Comparison of ENCODE assay signal across 17 cellular contexts in the genomic region with DNA sequence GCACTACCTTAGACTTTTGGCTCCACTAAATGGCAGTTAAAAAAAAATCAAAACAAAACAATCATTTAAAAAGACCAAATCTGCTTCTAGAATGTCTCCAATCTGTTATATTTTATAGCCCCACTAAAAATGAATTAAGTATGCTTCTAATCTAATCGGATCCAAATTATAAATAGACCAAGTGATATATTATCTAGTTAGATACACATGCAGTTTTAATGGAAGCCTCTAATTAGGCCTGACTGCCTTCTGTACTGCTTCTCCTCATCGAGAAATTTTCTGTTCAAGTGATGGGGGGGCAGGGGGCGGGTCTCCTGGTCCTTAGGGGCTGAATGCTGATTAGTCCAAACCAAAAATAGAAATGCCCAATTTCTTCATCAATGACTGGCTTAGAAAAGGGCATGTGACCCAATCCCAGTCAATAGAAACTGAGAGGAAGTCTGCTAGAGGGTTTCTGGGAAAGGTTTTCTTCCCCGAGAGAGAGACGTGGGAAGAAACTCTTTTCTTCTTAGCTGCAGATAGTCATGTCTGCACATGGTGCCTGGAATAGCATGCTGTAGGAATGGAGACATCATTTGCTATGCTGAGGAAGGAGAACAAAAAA. TPM values are rescaled to one million over a fixed set of nuclear protein-coding genes. Genes with fewer than 3 reads are reported as not detected.
DNase-seq lines count a peak whose midpoint lies in the region; ATAC-seq and TF ChIP-seq lines count a peak whose summit lies in the region.
"Had no signal": no experiment of that assay in that cellular context is flagged by ENCODE, and none has a peak within 500 bp of the region (broad histone marks: within the 10 kb centered on the region; RNA-seq: fewer than 3 reads in every experiment).

No MANE protein-coding gene starts in this region.

- peak overlapping the region in 8 of 10 donors; percentile 18 to 99 (median 52) for H3K27ac ChIP-seq in heart right ventricle
- peak overlapping the region; percentile 39 to 53 (median 48) for H3K27ac ChIP-seq in gastroesophageal sphincter
- peak overlapping the region; percentile 5 for H3K27ac ChIP-seq in vagina
- H3K27ac ChIP-seq in A673 (ENCODE audit: low read depth, low read length, poor library complexity, severe bottlenecking): no peak overlapping the region
- H3K27ac ChIP-seq in breast epithelium: no peak overlapping the region
- H3K27ac ChIP-seq: lower lobe of right lung, SK-N-MC had no signal

- peaks cover 0 to 84% (median 61%) of the 10 kb centered on the region in 9 donors for H3K4me1 ChIP-seq in heart right ventricle
- H3K4me1 ChIP-seq in gastroesophageal sphincter: peaks cover 4 to 89% (median 12%) of the 10 kb centered on the region in 3 donors
- peaks cover 33% of the 10 kb centered on the region for H3K4me1 ChIP-seq in vagina
- H3K4me1 ChIP-seq in A673 (ENCODE audit: insufficient read depth, low read length, poor library complexity, severe bottlenecking): peaks cover 7% of the 10 kb centered on the region
- H3K4me1 ChIP-seq in breast epithelium: peaks cover 0 to 6% of the 10 kb centered on the region in 2 donors

- TF ChIP-seq CTCF in heart right ventricle (IDR thresholded peaks at IDR 0.05): no peak
- TF ChIP-seq CTCF in gastroesophageal sphincter (IDR thresholded peaks at IDR 0.05): no peak
- no peak for TF ChIP-seq CTCF in vagina (IDR thresholded peaks at IDR 0.05)
- no peak for TF ChIP-seq CTCF in A673 (conservative IDR thresholded peaks at IDR 0.05; ENCODE audit: low read depth, low read length)
- TF ChIP-seq CTCF in breast epithelium (IDR thresholded peaks at IDR 0.05): no peak

- intact Hi-C loops in heart right ventricle (cut with DNase I) (no loop called here), cardiac septum (cut with DNase I) (loop anchor here (5.0 kb wide), 1 partner anchor 140 kb away; no protein-coding TSS in a partner anchor), vagina (cut with DNase I) (no loop called here), A673 (cut with micrococcal nuclease; ENCODE audit: unreplicated experiment) (no loop called here), breast epithelium (cut with DNase I; ENCODE audit: low total_unique reads) (no loop called here)

- 39 to 44% methylated on average over 5 of the region's 5 CpGs for WGBS in heart right ventricle, 2 donors
- WGBS in gastroesophageal sphincter (ENCODE audit: low coverage in 1 of 2), 2 donors: 17 to 41% methylated on average over 4 to 5 of the region's 5 CpGs

- CTCF ChIA-PET in A673 (lab: Charles Lee): no interaction called here

- TF ChIP-seq POLR2A in gastroesophageal sphincter (IDR thresholded peaks at IDR 0.05) (no peak), vagina (IDR thresholded peaks at IDR 0.05) (no peak), breast epithelium (IDR thresholded peaks at IDR 0.05) (no peak)

- TF ChIP-seq EP300 in gastroesophageal sphincter (IDR thresholded peaks at IDR 0.05): no peak

- POLR2A ChIA-PET in A673 (lab: Charles Lee; ENCODE audit: low non-redundant PET): no interaction called here

- peaks cover 0 to 15% (median 0%) of the 10 kb centered on the region in 9 donors for H3K36me3 ChIP-seq in heart right ventricle
- peaks cover 0 to 5% of the 10 kb centered on the region in 2 donors for H3K36me3 ChIP-seq in gastroesophageal sphincter
- H3K36me3 ChIP-seq in vagina: peaks cover 0 to 8% of the 10 kb centered on the region in 2 donors
- no peaks in the 10 kb centered on the region for H3K36me3 ChIP-seq in A673 (ENCODE audit: insufficient read depth, low read length, poor library complexity, severe bottlenecking)
- H3K36me3 ChIP-seq in breast epithelium: no peaks in the 10 kb centered on the region
- H3K36me3 ChIP-seq: lower lobe of right lung had no signal

- H3K9me3 ChIP-seq in heart right ventricle (no peaks in the 10 kb centered on the region), gastroesophageal sphincter (no peaks in the 10 kb centered on the region), vagina (no peaks in the 10 kb centered on the region), A673 (ENCODE audit: low read depth, low read length, poor library complexity, severe bottlenecking) (no peaks in the 10 kb centered on the region), breast epithelium (no peaks in the 10 kb centered on the region)
- H3K9me3 ChIP-seq: lower lobe of right lung had no signal

- ATAC-seq in heart right ventricle (peak in 7 of 8 donors; percentile 19 to 43 (median 28)), gastroesophageal sphincter (no peak)
- ATAC-seq: lower lobe of right lung; natural killer cell; sciatic nerve; stimulated activated memory B cell treated with anti-CD40 and anti-IgM and Interleukin-4, amounts not matched to agents 10 μg/mL and 1 μg/mL and 100 μg/mL, for 72 hours had no signal

- no TSS peak for BruUV-seq in A673 (replicated peaks; lab: Mats Ljungman, UMichigan)

- H3K4me3 ChIP-seq in heart right ventricle: peak overlapping the region in 1 of 10 donors; percentile 15
- H3K4me3 ChIP-seq in gastroesophageal sphincter: no peak overlapping the region
- no peak overlapping the region for H3K4me3 ChIP-seq in vagina
- H3K4me3 ChIP-seq in A673 (ENCODE audit: low read depth, low read length, poor library complexity, severe bottlenecking): no peak overlapping the region
- H3K4me3 ChIP-seq in breast epithelium: no peak overlapping the region
- H3K4me3 ChIP-seq: lower lobe of right lung, SK-N-MC had no signal

- no peaks in the 10 kb centered on the region for H3K27me3 ChIP-seq in heart right ventricle
- no peaks in the 10 kb centered on the region for H3K27me3 ChIP-seq in gastroesophageal sphincter
- H3K27me3 ChIP-seq in vagina: no peaks in the 10 kb centered on the region
- no peaks in the 10 kb centered on the region for H3K27me3 ChIP-seq in A673 (replicated peaks; ENCODE audit: insufficient read depth, low read depth, low read length, poor library complexity)
- H3K27me3 ChIP-seq in breast epithelium: no peaks in the 10 kb centered on the region

- no peak for DNase-seq in heart right ventricle
- DNase-seq in cardiac septum (ENCODE audit: low spot score): no peak
- DNase-seq in SK-N-DZ (ENCODE audit: low spot score): peak; percentile 25
- DNase-seq in vagina (ENCODE audit: extremely low spot score in 2 of 2): no peak
- DNase-seq in A673 (ENCODE audit: low spot score): no peak
- DNase-seq in stimulated activated CD4-positive, alpha-beta T cell treated with anti-CD3 and anti-CD28 coated beads, Interleukin-1b, Interleukin-23, amount 100 ng/mL, for 48 hours: no peak
- DNase-seq in breast epithelium (ENCODE audit: low spot score in 2 of 2): no peak
- DNase-seq: activated effector memory CD4-positive, alpha-beta T cell treated with Interleukin-2 at 50 U/mL for 16 hours; GF-D8; IMR-90; lower lobe of right lung; natural killer cell; NCI-H1694 treated with DMSO at 0.1 percent for 48 hours had no signal

RNA-seq across cellular contexts. Expression of gene SESN1, which starts 6.9 kb away (rescaled TPM):
- 10 to 100 TPM; 30.4 to 62.8 (median 37.7) TPM for total RNA-seq in heart right ventricle
- polyA plus RNA-seq in heart right ventricle: 10 to 100 TPM; 16.2 to 51.0 TPM
- total RNA-seq in cardiac septum: 29.6 TPM
- 9.5 and 11.2 TPM in 2 replicates for polyA plus RNA-seq in SK-N-DZ (2014; cell fraction: cytosol; rRNA removed)
- polyA plus RNA-seq in SK-N-DZ (2014; cell fraction: nucleus; rRNA removed): 11.6 and 16.1 TPM in 2 replicates
- 10 to 100 TPM; 50.8 to 80.5 (median 78.0) TPM for total RNA-seq in gastroesophageal sphincter
- total RNA-seq in vagina: 58.9 TPM
- 3.4 and 4.1 TPM in 2 replicates for total RNA-seq in A673 (2021)
- total RNA-seq in breast epithelium: 100 to 1,000 TPM in 2 of 3 donors, 10 to 100 TPM in 1; 70.8 to 141 (median 108) TPM

RNA-seq across cellular contexts. Expression of gene CEP57L1, which starts 7.5 kb away (rescaled TPM):
- total RNA-seq in heart right ventricle: 10 to 100 TPM in 5 of 10 donors, 1 to 10 TPM in 5; 6.0 to 11.4 (median 9.6) TPM
- 10 to 100 TPM in 1 of 2 donors, 1 to 10 TPM in 1; 4.2 to 17.4 TPM for polyA plus RNA-seq in heart right ventricle
- total RNA-seq in cardiac septum: 7.9 TPM
- 22.5 and 39.5 TPM in 2 replicates for polyA plus RNA-seq in SK-N-DZ (2014; cell fraction: cytosol; rRNA removed)
- 26.5 and 29.0 TPM in 2 replicates for polyA plus RNA-seq in SK-N-DZ (2014; cell fraction: nucleus; rRNA removed)
- total RNA-seq in gastroesophageal sphincter: 10 to 100 TPM; 11.0 to 30.0 (median 16.3) TPM
- 13.5 TPM for total RNA-seq in vagina
- total RNA-seq in A673 (2021): 25.7 and 33.6 TPM in 2 replicates
- 10 to 100 TPM; 14.1 to 23.7 (median 19.8) TPM for total RNA-seq in breast epithelium

Comparison
In these comparisons a context has a peak if more than half of its experiments do, and no peak if none do; other contexts are left out.
1. H3K27ac ChIP-seq: peak in heart right ventricle (8 of 10), gastroesophageal sphincter (4 of 4) and vagina (single experiment); none in A673 (single experiment) and breast epithelium (0 of 2).